Comparison of ENCODE assay signal across 23 cellular contexts in the genomic region with DNA sequence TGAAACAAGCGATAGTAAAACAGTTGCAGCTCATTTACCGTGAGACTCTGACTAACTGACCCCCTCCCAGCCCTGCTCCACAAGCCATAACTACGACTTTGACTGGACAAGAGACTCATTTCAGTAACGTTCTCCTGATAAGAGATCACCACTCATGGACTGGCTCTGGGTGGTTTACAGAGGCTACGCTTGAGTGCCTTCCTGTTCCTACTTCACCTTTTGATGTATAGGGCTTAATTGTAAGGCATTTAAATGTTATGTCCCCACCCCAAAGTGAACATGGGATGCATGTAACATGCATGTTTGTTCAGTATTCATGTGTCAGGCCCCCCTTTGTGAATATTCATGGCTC. TPM values are rescaled to one million over a fixed set of nuclear protein-coding genes. Genes with fewer than 3 reads are reported as not detected.
DNase-seq lines count a peak whose midpoint lies in the region; ATAC-seq and TF ChIP-seq lines count a peak whose summit lies in the region.
"Had no signal": no experiment of that assay in that cellular context is flagged by ENCODE, and none has a peak within 500 bp of the region (broad histone marks: within the 10 kb centered on the region; RNA-seq: fewer than 3 reads in every experiment).

No MANE protein-coding gene starts in this region.

- H3K4me1 ChIP-seq in left lung: no peaks in the 10 kb centered on the region
- H3K4me1 ChIP-seq in right atrium auricular region: no peaks in the 10 kb centered on the region

- H3K27ac ChIP-seq in left lung: no peak overlapping the region
- no peak overlapping the region for H3K27ac ChIP-seq in right atrium auricular region
- H3K27ac ChIP-seq: neutrophil had no signal

- in situ Hi-C loops in GM13977 (cut with MboI; ENCODE audit: low pct_unique_long_range_greater_than_20kb, low sequenced_read_pairs, unreplicated experiment): no loop called here

- intact Hi-C loops in left lung (cut with DNase I): no loop called here

- ATAC-seq in left lung (peak; percentile 84), GM18505 (IDR thresholded peaks at IDR 0.05; ENCODE audit: unreplicated experiment) (no peak)
- ATAC-seq: esophagus mucosa, Panc1, sciatic nerve, SK-N-SH treated with all-trans-retinoic acid at 6 μM for 48 hours had no signal

- no peaks in the 10 kb centered on the region for H3K36me3 ChIP-seq in left lung
- H3K36me3 ChIP-seq in right atrium auricular region: no peaks in the 10 kb centered on the region
- H3K36me3 ChIP-seq: neutrophil had no signal

- H3K27me3 ChIP-seq in left lung (no peaks in the 10 kb centered on the region), right atrium auricular region (no peaks in the 10 kb centered on the region)
- H3K27me3 ChIP-seq: dorsolateral prefrontal cortex, neutrophil had no signal

- DNase-seq in NCI-H1417 (lab: John Stamatoyannopoulos, UW) (peak in 2 of 3 experiments; percentile 9 to 22), NCI-H1417 treated with DMSO at 0.1 percent for 48 hours (lab: John Stamatoyannopoulos, UW) (no peak), GM13977 (ENCODE audit: low spot score) (peak; percentile 62), NCI-H526 (lab: John Stamatoyannopoulos, UW) (peak; percentile 66 to 71), left lung (no peak), right atrium auricular region (ENCODE audit: low spot score) (no peak)
- no peak for DNase-seq in activated naive CD4-positive, alpha-beta T cell treated with Interleukin-2 at 50 U/mL for 16 hours
- DNase-seq: 8988T; activated naive CD4-positive, alpha-beta T cell treated with anti-CD3 and anti-CD28 coated beads, Interleukin-2, amount 50 U/mL, for 16 hours; DND-41; dorsolateral prefrontal cortex; Kasumi-1; mesendoderm; NCI-H146; NCI-H524 treated with DMSO at 0.1 percent for 48 hours; stimulated activated CD4-positive, alpha-beta T cell treated with anti-CD3 and anti-CD28 coated beads, Interleukin-2, amount 100 ng/mL, for 24 hours; trophoblast cell had no signal

- H3K4me3 ChIP-seq in left lung (no peak overlapping the region), right atrium auricular region (no peak overlapping the region)
- H3K4me3 ChIP-seq: dorsolateral prefrontal cortex had no signal

- TF ChIP-seq POLR2A in GM18505 (IDR thresholded peaks at IDR 0.05; ENCODE audit: borderline replicate concordance, extremely low read depth, insufficient read depth, insufficient read length): no peak

- no peak for TF ChIP-seq CTCF in GM13977 (IDR thresholded peaks at IDR 0.05; ENCODE audit: extremely low read depth, insufficient read depth, missing control alignments)
- TF ChIP-seq CTCF in left lung (IDR thresholded peaks at IDR 0.05): no peak
- no peak for TF ChIP-seq CTCF in right atrium auricular region (IDR thresholded peaks at IDR 0.05)

- H3K9me3 ChIP-seq in left lung (no peaks in the 10 kb centered on the region), right atrium auricular region (no peaks in the 10 kb centered on the region)
- H3K9me3 ChIP-seq: neutrophil had no signal

RNA-seq across cellular contexts. Expression of a gene that starts 50.6 kb away (rescaled TPM):
- 10 to 100 TPM in 1 of 2 donors, 1 to 10 TPM in 1; 7.8 to 10.9 TPM for total RNA-seq in left lung
- total RNA-seq in right atrium auricular region: under 1 TPM in 1 of 2 donors, not detected in 1; 0.43 TPM

Comparison
In these comparisons a context has a peak if more than half of its experiments do, and no peak if none do; other contexts are left out.
1. DNase-seq: peak in NCI-H1417 (2 of 3), GM13977 (single experiment) and NCI-H526 (2 of 2); none in NCI-H1417 treated with DMSO at 0.1 percent for 48 hours (single experiment), left lung (0 of 2), right atrium auricular region (single experiment) and activated naive CD4-positive, alpha-beta T cell treated with Interleukin-2 at 50 U/mL for 16 hours (single experiment).
2. RNA of a gene that starts 50.6 kb away (total RNA-seq): 7.8 to 10.9 TPM in left lung; 0.43 TPM in right atrium auricular region; every median in the first group is over 4 times any median in the second.